9 cellular contexts compared by ENCODE assay signal in the genomic region with DNA sequence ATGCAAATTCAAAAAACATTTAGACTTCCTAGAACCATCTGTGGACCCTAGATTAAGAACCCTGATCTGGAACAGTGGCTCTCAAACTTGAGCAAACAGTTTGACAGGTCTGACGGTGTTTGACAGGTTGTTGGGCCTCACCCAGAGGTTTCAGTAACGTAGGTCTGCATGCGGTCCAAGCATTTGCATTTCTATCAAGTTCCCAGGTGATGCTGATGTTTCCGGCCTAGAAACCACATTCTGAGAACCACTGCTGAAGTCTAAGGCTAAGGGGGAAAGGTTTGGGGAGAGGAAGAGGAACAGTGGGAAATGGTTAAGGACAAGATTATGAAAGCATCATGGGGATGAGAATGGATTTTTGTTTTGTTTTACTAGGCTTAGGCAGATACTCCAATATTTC. TPM values are rescaled to one million over a fixed set of nuclear protein-coding genes. Genes with fewer than 3 reads are reported as not detected.
DNase-seq lines count a peak whose midpoint lies in the region; ATAC-seq and FAIRE-seq lines count a peak whose summit lies in the region.
"Had no signal": no experiment of that assay in that cellular context is flagged by ENCODE, and none has a peak within 500 bp of the region (broad histone marks: within the 10 kb centered on the region; RNA-seq: fewer than 3 reads in every experiment).

No MANE protein-coding gene starts in this region.

- peaks cover 79% of the 10 kb centered on the region for H3K4me1 Mint-ChIP-seq in activated naive CD4-positive, alpha-beta T cell treated with anti-CD3 and anti-CD28 coated beads, Interleukin-2, amount 10 ng/mL, durations not matched to agents 7 days and 5 days
- peaks cover 53 to 70% (median 57%) of the 10 kb centered on the region in 3 donors for H3K4me1 Mint-ChIP-seq in T-cell

- no peak overlapping the region for H3K4me3 ChIP-seq in thymus (ENCODE audit: low read length)

- peak; percentile 54 for DNase-seq in activated naive CD4-positive, alpha-beta T cell treated with anti-CD3 and anti-CD28 coated beads, Interleukin-2, amount 10 ng/mL, durations not matched to agents 7 days and 5 days
- no peak for DNase-seq in activated naive CD4-positive, alpha-beta T cell treated with anti-CD3 and anti-CD28 coated beads, Interleukin-2, amount 50 U/mL, for 16 hours
- DNase-seq in T-cell: peak in 9 of 34 experiments; percentile 13 to 52 (median 24)
- DNase-seq in frontal cortex (ENCODE audit: low spot score in 2 of 2): no peak
- DNase-seq in A172 (ENCODE audit: low spot score): no peak
- no peak for DNase-seq in NCI-H446 treated with DMSO at 0.1 percent for 48 hours (lab: John Stamatoyannopoulos, UW)
- DNase-seq: BE2C had no signal

- H3K36me3 Mint-ChIP-seq in activated naive CD4-positive, alpha-beta T cell treated with anti-CD3 and anti-CD28 coated beads, Interleukin-2, amount 10 ng/mL, durations not matched to agents 7 days and 5 days: peaks cover 47% of the 10 kb centered on the region
- peaks cover 35% of the 10 kb centered on the region for H3K36me3 Mint-ChIP-seq in T-cell

- peak overlapping the region; percentile 68 for H3K27ac ChIP-seq in thymus (ENCODE audit: low read depth)

- H3K36me3 ChIP-seq in thymus (ENCODE audit: control insufficient read depth, insufficient read depth): peaks cover 22% of the 10 kb centered on the region
- H3K36me3 ChIP-seq: BE2C had no signal

- H3K4me1 ChIP-seq in thymus (ENCODE audit: control insufficient read depth, insufficient read depth, low read length): peaks cover 60% of the 10 kb centered on the region

- H3K27me3 Mint-ChIP-seq in activated naive CD4-positive, alpha-beta T cell treated with anti-CD3 and anti-CD28 coated beads, Interleukin-2, amount 10 ng/mL, durations not matched to agents 7 days and 5 days: no peaks in the 10 kb centered on the region
- no peaks in the 10 kb centered on the region for H3K27me3 Mint-ChIP-seq in T-cell

- POLR2A ChIA-PET in T-cell (lab: Charles Lee): interaction anchor here in 1 of 2 donors (0.6 kb wide), 1 partner anchor 26 kb away, joined by 11 read pairs; no protein-coding TSS in a partner anchor

- H3K27me3 ChIP-seq in thymus (ENCODE audit: control insufficient read depth, insufficient read depth): no peaks in the 10 kb centered on the region
- H3K27me3 ChIP-seq: BE2C had no signal

- H3K9me3 Mint-ChIP-seq in activated naive CD4-positive, alpha-beta T cell treated with anti-CD3 and anti-CD28 coated beads, Interleukin-2, amount 10 ng/mL, durations not matched to agents 7 days and 5 days: no peaks in the 10 kb centered on the region
- H3K9me3 Mint-ChIP-seq in T-cell: no peaks in the 10 kb centered on the region

- WGBS in thymus: 70% methylated on average over 4 of the region's 4 CpGs

- CTCF ChIA-PET in activated naive CD4-positive, alpha-beta T cell treated with anti-CD3 and anti-CD28 coated beads, Interleukin-2, amount 10 ng/mL, durations not matched to agents 7 days and 5 days (lab: Charles Lee): interaction anchor here (0.9 to 7.3 kb wide), 17 partner anchors 13 to 241 kb away, joined by 3 to 148 read pairs (median 5); a partner anchor contains a TSS
- CTCF ChIA-PET in T-cell (lab: Charles Lee): interaction anchor here (0.7 to 1.8 kb wide), 9 partner anchors 8 to 240 kb away, joined by 3 to 13 read pairs (median 4); no protein-coding TSS in a partner anchor

- FAIRE-seq in frontal cortex (lab: Jason Lieb, UNC): no peak

- H3K4me3 Mint-ChIP-seq in activated naive CD4-positive, alpha-beta T cell treated with anti-CD3 and anti-CD28 coated beads, Interleukin-2, amount 10 ng/mL, durations not matched to agents 7 days and 5 days: no peak overlapping the region
- H3K4me3 Mint-ChIP-seq in T-cell: peak overlapping the region in 1 of 3 donors; percentile 10

- H3K9me3 ChIP-seq in thymus (ENCODE audit: control insufficient read depth): no peaks in the 10 kb centered on the region
- H3K9me3 ChIP-seq: BE2C had no signal

- ATAC-seq in HG02763 (IDR thresholded peaks at IDR 0.05; ENCODE audit: unreplicated experiment) (peak; percentile 69), T-cell (replicated peaks in 1 of 4) (peak in 2 of 4 experiments; percentile 30 to 61)

- H3K27ac Mint-ChIP-seq in activated naive CD4-positive, alpha-beta T cell treated with anti-CD3 and anti-CD28 coated beads, Interleukin-2, amount 10 ng/mL, durations not matched to agents 7 days and 5 days: peak overlapping the region; percentile 88
- H3K27ac Mint-ChIP-seq in T-cell: peak overlapping the region; percentile 58 to 74

RNA-seq across cellular contexts. Expression of a gene that starts 48.6 kb away (rescaled TPM):
- total RNA-seq in T-cell (100 to 1,000 TPM; 168 to 288 (median 183) TPM), frontal cortex (46.9 TPM)
- 41.0 TPM for polyA plus RNA-seq in thymus
- total RNA-seq in A172 (2014; rRNA removed; shearing (Covaris generic)): 16.9 and 50.8 TPM in 2 replicates
